Comparison of ENCODE assay signal across 2 cellular contexts in the genomic region with DNA sequence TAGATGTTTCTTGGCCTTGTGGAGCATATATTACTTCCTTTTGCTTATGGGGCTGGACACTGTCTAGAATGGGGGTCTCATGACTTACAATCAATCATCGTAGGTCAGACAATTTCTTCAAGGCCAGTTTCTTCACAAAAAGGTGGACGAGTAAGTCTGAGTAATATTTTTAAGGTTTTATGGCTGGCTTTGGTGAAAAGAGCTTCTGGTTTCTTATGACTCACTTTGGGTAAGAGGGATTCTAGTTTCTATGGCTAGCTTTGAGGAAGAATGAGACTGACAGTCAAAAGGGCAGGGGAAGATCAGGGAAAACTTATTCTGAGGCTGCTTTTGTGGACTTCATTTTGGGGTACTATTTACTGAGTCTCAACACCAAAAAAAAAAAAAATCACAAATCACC.
TF ChIP-seq lines count a peak whose summit lies in the region.

No MANE protein-coding gene starts in this region.

TF ChIP-seq in SK-N-SH, 30 proteins besides CTCF, POLR2A, EP300 and RAD21 (continued from another document):
- TF ChIP-seq, protein P1, sequence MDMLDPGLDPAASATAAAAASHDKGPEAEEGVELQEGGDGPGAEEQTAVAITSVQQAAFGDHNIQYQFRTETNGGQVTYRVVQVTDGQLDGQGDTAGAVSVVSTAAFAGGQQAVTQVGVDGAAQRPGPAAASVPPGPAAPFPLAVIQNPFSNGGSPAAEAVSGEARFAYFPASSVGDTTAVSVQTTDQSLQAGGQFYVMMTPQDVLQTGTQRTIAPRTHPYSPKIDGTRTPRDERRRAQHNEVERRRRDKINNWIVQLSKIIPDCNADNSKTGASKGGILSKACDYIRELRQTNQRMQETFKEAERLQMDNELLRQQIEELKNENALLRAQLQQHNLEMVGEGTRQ (IDR thresholded peaks at IDR 0.05; ENCODE audit: borderline replicate concordance, low read depth, low read length): no peak
- TF ChIP-seq JUND (IDR thresholded peaks at IDR 0.05) (no peak; the same call in 1 of the 2 replicates), TCF12 (IDR thresholded peaks at IDR 0.05) (0 out of 2 replicates have a peak, but pooled peaks have one; percentile 5), FOXM1 (IDR thresholded peaks at IDR 0.05; ENCODE audit: low read depth) (no peak)
- TF ChIP-seq, protein P2, sequence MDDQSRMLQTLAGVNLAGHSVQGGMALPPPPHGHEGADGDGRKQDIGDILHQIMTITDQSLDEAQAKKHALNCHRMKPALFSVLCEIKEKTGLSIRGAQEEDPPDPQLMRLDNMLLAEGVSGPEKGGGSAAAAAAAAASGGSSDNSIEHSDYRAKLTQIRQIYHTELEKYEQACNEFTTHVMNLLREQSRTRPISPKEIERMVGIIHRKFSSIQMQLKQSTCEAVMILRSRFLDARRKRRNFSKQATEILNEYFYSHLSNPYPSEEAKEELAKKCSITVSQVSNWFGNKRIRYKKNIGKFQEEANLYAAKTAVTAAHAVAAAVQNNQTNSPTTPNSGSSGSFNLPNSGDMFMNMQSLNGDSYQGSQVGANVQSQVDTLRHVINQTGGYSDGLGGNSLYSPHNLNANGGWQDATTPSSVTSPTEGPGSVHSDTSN (IDR thresholded peaks at IDR 0.05): peak; percentile 38

TF ChIP-seq in SK-N-SH treated with all-trans-retinoic acid at 6 μM for 48 hours, 23 proteins besides CTCF, POLR2A, EP300 and RAD21:
- TF ChIP-seq, protein P3, sequence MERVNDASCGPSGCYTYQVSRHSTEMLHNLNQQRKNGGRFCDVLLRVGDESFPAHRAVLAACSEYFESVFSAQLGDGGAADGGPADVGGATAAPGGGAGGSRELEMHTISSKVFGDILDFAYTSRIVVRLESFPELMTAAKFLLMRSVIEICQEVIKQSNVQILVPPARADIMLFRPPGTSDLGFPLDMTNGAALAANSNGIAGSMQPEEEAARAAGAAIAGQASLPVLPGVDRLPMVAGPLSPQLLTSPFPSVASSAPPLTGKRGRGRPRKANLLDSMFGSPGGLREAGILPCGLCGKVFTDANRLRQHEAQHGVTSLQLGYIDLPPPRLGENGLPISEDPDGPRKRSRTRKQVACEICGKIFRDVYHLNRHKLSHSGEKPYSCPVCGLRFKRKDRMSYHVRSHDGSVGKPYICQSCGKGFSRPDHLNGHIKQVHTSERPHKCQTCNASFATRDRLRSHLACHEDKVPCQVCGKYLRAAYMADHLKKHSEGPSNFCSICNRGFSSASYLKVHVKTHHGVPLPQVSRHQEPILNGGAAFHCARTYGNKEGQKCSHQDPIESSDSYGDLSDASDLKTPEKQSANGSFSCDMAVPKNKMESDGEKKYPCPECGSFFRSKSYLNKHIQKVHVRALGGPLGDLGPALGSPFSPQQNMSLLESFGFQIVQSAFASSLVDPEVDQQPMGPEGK (CRISPR knock-in tag; IDR thresholded peaks at IDR 0.05; ENCODE audit: borderline replicate concordance): no peak
- TF ChIP-seq ZNF565 (CRISPR knock-in tag; conservative IDR thresholded peaks at IDR 0.05; ENCODE audit: low read depth): no peak
- TF ChIP-seq ESRRG (CRISPR knock-in tag; IDR thresholded peaks at IDR 0.05): no peak
- TF ChIP-seq ZC3H10 (CRISPR knock-in tag; IDR thresholded peaks at IDR 0.05): no peak
- no peak for TF ChIP-seq TCF4 (CRISPR knock-in tag; IDR thresholded peaks at IDR 0.05; ENCODE audit: borderline replicate concordance)
- no peak for TF ChIP-seq OSR1 (CRISPR knock-in tag; IDR thresholded peaks at IDR 0.05)
- no peak for TF ChIP-seq PPARA (CRISPR knock-in tag; IDR thresholded peaks at IDR 0.05; ENCODE audit: borderline replicate concordance)
- TF ChIP-seq RARB (CRISPR knock-in tag; IDR thresholded peaks at IDR 0.05): no peak
- no peak for TF ChIP-seq ZNF70 (CRISPR knock-in tag; IDR thresholded peaks at IDR 0.05)
- no peak for TF ChIP-seq TOX (CRISPR knock-in tag; IDR thresholded peaks at IDR 0.05; ENCODE audit: borderline replicate concordance)
- TF ChIP-seq, protein P4, sequence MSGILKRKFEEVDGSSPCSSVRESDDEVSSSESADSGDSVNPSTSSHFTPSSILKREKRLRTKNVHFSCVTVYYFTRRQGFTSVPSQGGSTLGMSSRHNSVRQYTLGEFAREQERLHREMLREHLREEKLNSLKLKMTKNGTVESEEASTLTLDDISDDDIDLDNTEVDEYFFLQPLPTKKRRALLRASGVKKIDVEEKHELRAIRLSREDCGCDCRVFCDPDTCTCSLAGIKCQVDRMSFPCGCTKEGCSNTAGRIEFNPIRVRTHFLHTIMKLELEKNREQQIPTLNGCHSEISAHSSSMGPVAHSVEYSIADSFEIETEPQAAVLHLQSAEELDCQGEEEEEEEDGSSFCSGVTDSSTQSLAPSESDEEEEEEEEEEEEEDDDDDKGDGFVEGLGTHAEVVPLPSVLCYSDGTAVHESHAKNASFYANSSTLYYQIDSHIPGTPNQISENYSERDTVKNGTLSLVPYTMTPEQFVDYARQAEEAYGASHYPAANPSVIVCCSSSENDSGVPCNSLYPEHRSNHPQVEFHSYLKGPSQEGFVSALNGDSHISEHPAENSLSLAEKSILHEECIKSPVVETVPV (CRISPR knock-in tag; IDR thresholded peaks at IDR 0.05): no peak
- no peak for TF ChIP-seq BACH2 (CRISPR knock-in tag; IDR thresholded peaks at IDR 0.05; ENCODE audit: borderline replicate concordance)
- no peak for TF ChIP-seq ARNTL (CRISPR knock-in tag; IDR thresholded peaks at IDR 0.05; ENCODE audit: borderline replicate concordance, low read depth)
- TF ChIP-seq GLIS3 (CRISPR knock-in tag; IDR thresholded peaks at IDR 0.05): no peak
- no peak for TF ChIP-seq SNAI2 (CRISPR knock-in tag; IDR thresholded peaks at IDR 0.05)
- no peak for TF ChIP-seq ZFP3 (CRISPR knock-in tag; IDR thresholded peaks at IDR 0.05)
- no peak for TF ChIP-seq ISL1 (CRISPR knock-in tag; IDR thresholded peaks at IDR 0.05)
- TF ChIP-seq ZFP30 (CRISPR knock-in tag; IDR thresholded peaks at IDR 0.05): no peak
- no peak for TF ChIP-seq CSDC2 (CRISPR knock-in tag; IDR thresholded peaks at IDR 0.05)
- TF ChIP-seq, protein P5, sequence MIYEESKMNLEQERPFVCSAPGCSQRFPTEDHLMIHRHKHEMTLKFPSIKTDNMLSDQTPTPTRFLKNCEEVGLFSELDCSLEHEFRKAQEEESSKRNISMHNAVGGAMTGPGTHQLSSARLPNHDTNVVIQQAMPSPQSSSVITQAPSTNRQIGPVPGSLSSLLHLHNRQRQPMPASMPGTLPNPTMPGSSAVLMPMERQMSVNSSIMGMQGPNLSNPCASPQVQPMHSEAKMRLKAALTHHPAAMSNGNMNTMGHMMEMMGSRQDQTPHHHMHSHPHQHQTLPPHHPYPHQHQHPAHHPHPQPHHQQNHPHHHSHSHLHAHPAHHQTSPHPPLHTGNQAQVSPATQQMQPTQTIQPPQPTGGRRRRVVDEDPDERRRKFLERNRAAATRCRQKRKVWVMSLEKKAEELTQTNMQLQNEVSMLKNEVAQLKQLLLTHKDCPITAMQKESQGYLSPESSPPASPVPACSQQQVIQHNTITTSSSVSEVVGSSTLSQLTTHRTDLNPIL (CRISPR knock-in tag; IDR thresholded peaks at IDR 0.05; ENCODE audit: low read depth): no peak
TF ChIP-seq in SK-N-SH treated with all-trans-retinoic acid at 6 μM for 48 hours: peak in this region for 0.
